In genomic region chr3:47850062-47850802, GRCh38 we compare ENCODE assay signal across 8 cellular contexts. TPM values are rescaled to one million over a fixed set of nuclear protein-coding genes. Genes with fewer than 3 reads are reported as not detected.
DNase-seq lines count a peak whose midpoint lies in the region; ATAC-seq and TF ChIP-seq lines count a peak whose summit lies in the region.

No MANE protein-coding gene starts in this region.

- H3K4me2 ChIP-seq in fibroblast of lung (ENCODE audit: extremely low read depth, insufficient read depth, low read length), result no peak overlapping the region

- TF ChIP-seq CTCF in Panc1 (IDR thresholded peaks at IDR 0.05) (no peak; the same call in 1 of the 2 replicates), fibroblast of lung (conservative IDR thresholded peaks at IDR 0.05 in 1 of 2, IDR thresholded peaks at IDR 0.05 in 1 of 2; ENCODE audit: low read depth in 1 of 2, low read length in 2 of 2) (peak; percentile 48 to 58), spleen (IDR thresholded peaks at IDR 0.05 in 8 of 11, conservative IDR thresholded peaks at IDR 0.05 in 3 of 11) (peak in 3 of 11 experiments; percentile 7 to 18 (median 12))

- POLR2A ChIA-PET in Panc1 (lab: Charles Lee), result no interaction called here

- no peaks in the 10 kb centered on the region for H3K79me2 ChIP-seq in fibroblast of lung (ENCODE audit: control insufficient read depth, insufficient read depth, low read length)

- in situ Hi-C loops in Panc1 (cut with HindIII; ENCODE audit: low pct_unique_long_range_greater_than_20kb, low sequenced_read_pairs), result no loop called here

- no TSS peak for BruUV-seq in Panc1 (replicated peaks; lab: Mats Ljungman, UMichigan)

- H3K4me3 ChIP-seq in Panc1 (ENCODE audit: low read depth in 2 of 2, low read length in 2 of 2), result no peak overlapping the region
- H3K4me3 ChIP-seq in fibroblast of lung (replicated peaks in 1 of 4; ENCODE audit: control extremely low read depth in 1 of 4, insufficient read depth in 1 of 4, low read depth in 3 of 4, low read length in 4 of 4), result no peak overlapping the region
- H3K4me3 ChIP-seq in spleen, result no peak overlapping the region

- H3K36me3 ChIP-seq in Panc1 (ENCODE audit: control insufficient read depth, insufficient read depth, low read length) (no peaks in the 10 kb centered on the region), fibroblast of lung (ENCODE audit: control insufficient read depth, insufficient read depth, low read length) (peaks cover 75% of the 10 kb centered on the region), spleen (peaks cover 3 to 100% (median 96%) of the 10 kb centered on the region in 6 donors)

- 74 to 80% (median 77%) methylated on average over 13 of the region's 13 CpGs for WGBS in spleen, 5 donors

- ATAC-seq in Panc1, result peak; percentile 62
- ATAC-seq in GM18520 (IDR thresholded peaks at IDR 0.05; ENCODE audit: unreplicated experiment), result no peak
- ATAC-seq in GM18873 (IDR thresholded peaks at IDR 0.05; ENCODE audit: low FRiP score, unreplicated experiment), result no peak

- H4K20me1 ChIP-seq in fibroblast of lung (ENCODE audit: control insufficient read depth, extremely low read depth, insufficient read depth, low read length), result no peaks in the 10 kb centered on the region

- CTCF ChIA-PET in Panc1 (lab: Charles Lee), result no interaction called here

- intact Hi-C loops in Panc1 (cut with micrococcal nuclease; ENCODE audit: unreplicated experiment), result loop anchor here (10.0 kb wide), 1 partner anchor 305 kb away; no protein-coding TSS in a partner anchor
- intact Hi-C loops in spleen (cut with DNase I; ENCODE audit: low total_unique reads), result no loop called here

- no peak for TF ChIP-seq POLR2A in spleen (IDR thresholded peaks at IDR 0.05)

- H3K27ac ChIP-seq in Panc1 (ENCODE audit: low read length) (no peak overlapping the region), fibroblast of lung (ENCODE audit: insufficient read depth, low read length) (no peak overlapping the region), spleen (peak overlapping the region in 1 of 8 donors; percentile 24)

- H3K4me1 ChIP-seq in Panc1 (ENCODE audit: control insufficient read depth, insufficient read depth, low read length) (no peaks in the 10 kb centered on the region), fibroblast of lung (ENCODE audit: control insufficient read depth, extremely low read depth, insufficient read depth, low read length) (no peaks in the 10 kb centered on the region), spleen (no peaks in the 10 kb centered on the region)

- H3K9me3 ChIP-seq in Panc1 (ENCODE audit: control insufficient read depth, insufficient read depth, low read depth, low read length), result no peaks in the 10 kb centered on the region
- no peaks in the 10 kb centered on the region for H3K9me3 ChIP-seq in fibroblast of lung (ENCODE audit: control insufficient read depth, insufficient read depth, low read depth, low read length)
- no peaks in the 10 kb centered on the region for H3K9me3 ChIP-seq in spleen

- DNase-seq in NOMO-1 (lab: John Stamatoyannopoulos, UW; ENCODE audit: unreplicated experiment in 2 of 2) (peak; percentile 9 to 21), NOMO-1 treated with dmso at 0.1 percent for 144 hours (lab: John Stamatoyannopoulos, UW; ENCODE audit: unreplicated experiment) (no peak), Panc1 (ENCODE audit: low read depth, low spot score) (no peak), fibroblast of lung (ENCODE audit: low read depth in 2 of 2) (peak in 1 of 2 donors; percentile 55), spleen (peak; percentile 28), NCI-H2081 treated with DMSO at 0.1 percent for 48 hours (lab: John Stamatoyannopoulos, UW) (no peak)

- H3K27me3 ChIP-seq in Panc1 (ENCODE audit: control insufficient read depth, insufficient read depth, low read length) (no peaks in the 10 kb centered on the region), fibroblast of lung (ENCODE audit: control insufficient read depth, insufficient read depth, low read length) (no peaks in the 10 kb centered on the region), spleen (replicated peaks in 1 of 7) (no peaks in the 10 kb centered on the region)

- no peak overlapping the region for H3K9ac ChIP-seq in fibroblast of lung (ENCODE audit: insufficient read depth, low read length)

- H2AFZ ChIP-seq in fibroblast of lung (ENCODE audit: low read length), result no peak overlapping the region

RNA-seq across cellular contexts. Expression of gene DHX30, which starts 47.3 kb away (rescaled TPM):
- total RNA-seq in Panc1 (2021; ENCODE audit: unreplicated experiment) (65.1 TPM), fibroblast of lung (43.1 and 47.1 TPM in 2 replicates), spleen (10 to 100 TPM; 50.5 to 73.5 (median 65.8) TPM)
- polyA plus RNA-seq in Panc1 (2012; ENCODE audit: insufficient read length), result 67.2 TPM
- polyA plus RNA-seq in fibroblast of lung (27.4 and 38.8 TPM in 2 replicates), spleen (10 to 100 TPM; 31.9 to 52.5 (median 44.4) TPM)
- polyA plus RNA-seq in fibroblast of lung (2012), result 28.3 and 42.5 TPM in 2 replicates
- polyA minus RNA-seq in fibroblast of lung (ENCODE audit: low replicate concordance), result 63.1 and 104 TPM in 2 replicates

Comparison
In these comparisons a context has a peak if more than half of its experiments do, and no peak if none do; other contexts are left out.
1. DNase-seq: peak in NOMO-1 (2 of 2) and spleen (single experiment); none in NOMO-1 treated with dmso at 0.1 percent for 144 hours (single experiment), Panc1 (single experiment) and NCI-H2081 treated with DMSO at 0.1 percent for 48 hours (single experiment).